8 cellular contexts compared by ENCODE assay signal in genomic region chr1:54886724-54887664, GRCh38. TPM values are rescaled to one million over a fixed set of nuclear protein-coding genes. Genes with fewer than 3 reads are reported as not detected.
DNase-seq lines count a peak whose midpoint lies in the region; ATAC-seq, FAIRE-seq and TF ChIP-seq lines count a peak whose summit lies in the region.

TSS of gene DHCR24 (minus strand) at chr1:54887195. CDS start at chr1:54887119, 76 bp downstream.

- H4K20me1 ChIP-seq in astrocyte (ENCODE audit: insufficient read depth, low read length): peaks cover 43% of the 10 kb centered on the region

- no peaks in the 10 kb centered on the region for H3K9me3 Mint-ChIP-seq in astrocyte (ENCODE audit: unreplicated experiment)

- peaks cover 46% of the 10 kb centered on the region for H3K79me2 ChIP-seq in astrocyte (ENCODE audit: insufficient read depth, low read length)

- intact Hi-C loops in T-helper 2 cell treated with Interferon-gamma antibody and Interleukin-4, amounts not matched to agents 100 ng/mL and 5 ng/mL, for 36 hours (cut with micrococcal nuclease): loop anchor here (1.0 to 10.0 kb wide), 5 partner anchors 85 to 834 kb away; partner anchors contain the start of genes PARS2, SSBP3, TCEANC2 and TMEM59

- H3K27ac Mint-ChIP-seq in astrocyte (ENCODE audit: unreplicated experiment): peak within 1 kb of the TSS; percentile 45

- DNase-seq in GM13977 (ENCODE audit: low spot score) (peak; percentile 99), NCI-H1105 treated with DMSO at 0.1 percent for 48 hours (lab: John Stamatoyannopoulos, UW) (peak; percentile 88), astrocyte (ENCODE audit: low read depth) (peak; percentile 64), hepatic stellate cell (ENCODE audit: low spot score) (peak; percentile 99), renal cortical epithelial cell (ENCODE audit: low read depth) (peak; percentile 59), AML-193 (lab: John Stamatoyannopoulos, UW) (no peak)

- peak; percentile 95 for ATAC-seq in HG02678 (IDR thresholded peaks at IDR 0.05; ENCODE audit: unreplicated experiment)

- H3K4me2 ChIP-seq in astrocyte (ENCODE audit: low read length): peak within 1 kb of the TSS; percentile 99

- no peak for FAIRE-seq in astrocyte (lab: Jason Lieb, UNC)

- no peaks in the 10 kb centered on the region for H3K27me3 ChIP-seq in astrocyte (ENCODE audit: insufficient read depth, low read length)

- H3K9me3 ChIP-seq in astrocyte (ENCODE audit: insufficient read depth, low read depth, low read length): no peaks in the 10 kb centered on the region

- H3K36me3 Mint-ChIP-seq in astrocyte (ENCODE audit: low read depth, unreplicated experiment): peaks cover 5% of the 10 kb centered on the region

- no peaks in the 10 kb centered on the region for H3K27me3 Mint-ChIP-seq in astrocyte (ENCODE audit: low read depth, unreplicated experiment)

- peak within 1 kb of the TSS; percentile 49 for H3K27ac ChIP-seq in astrocyte (ENCODE audit: low read depth, low read length)

- peak within 1 kb of the TSS; percentile 84 for H3K9ac ChIP-seq in astrocyte (ENCODE audit: low read length)

- TF ChIP-seq CTCF in GM13977 (IDR thresholded peaks at IDR 0.05; ENCODE audit: extremely low read depth, insufficient read depth, missing control alignments): no peak
- no peak for TF ChIP-seq CTCF in astrocyte (IDR thresholded peaks at IDR 0.05; ENCODE audit: insufficient read depth, low read depth, low read length)

- peaks cover 44% of the 10 kb centered on the region for H3K4me1 ChIP-seq in astrocyte (ENCODE audit: insufficient read depth, low read length)

- peaks cover 29% of the 10 kb centered on the region for H3K4me1 Mint-ChIP-seq in astrocyte (ENCODE audit: low read depth, unreplicated experiment)

- peaks cover 13% of the 10 kb centered on the region for H3K36me3 ChIP-seq in astrocyte (ENCODE audit: insufficient read depth, low read length)

- peak within 1 kb of the TSS; percentile 96 for H3K4me3 Mint-ChIP-seq in astrocyte (ENCODE audit: unreplicated experiment)

- in situ Hi-C loops in GM13977 (cut with MboI; ENCODE audit: low pct_unique_long_range_greater_than_20kb, low sequenced_read_pairs, unreplicated experiment): no loop called here

- H3K4me3 ChIP-seq in astrocyte (ENCODE audit: insufficient read depth, low read depth, low read length): peak within 1 kb of the TSS; percentile 90

- H2AFZ ChIP-seq in astrocyte (ENCODE audit: low read depth, low read length): peak within 1 kb of the TSS; percentile 95

RNA-seq across cellular contexts. Expression of gene DHCR24, which starts in this region (rescaled TPM):
- 145 TPM in 2 replicates for total RNA-seq in T-helper 2 cell treated with Interferon-gamma antibody and Interleukin-4, amounts not matched to agents 100 ng/mL and 5 ng/mL, for 36 hours
- total RNA-seq in astrocyte (116 and 168 TPM in 2 replicates), renal cortical epithelial cell (383 and 608 TPM in 2 replicates)

Comparison
In these comparisons a context has a peak if more than half of its experiments do, and no peak if none do; other contexts are left out.
1. DNase-seq: peak in GM13977 (single experiment), NCI-H1105 treated with DMSO at 0.1 percent for 48 hours (single experiment), astrocyte (single experiment), hepatic stellate cell (single experiment) and renal cortical epithelial cell (single experiment); none in AML-193 (0 of 2).